Comparison of ENCODE assay signal across 15 cellular contexts in genomic region chr7:135933509-135934188, GRCh38. TPM values are rescaled to one million over a fixed set of nuclear protein-coding genes. Genes with fewer than 3 reads are reported as not detected.
DNase-seq lines count a peak whose midpoint lies in the region; ATAC-seq and TF ChIP-seq lines count a peak whose summit lies in the region.
"Had no signal": no experiment of that assay in that cellular context is flagged by ENCODE, and none has a peak within 500 bp of the region (broad histone marks: within the 10 kb centered on the region; RNA-seq: fewer than 3 reads in every experiment).

No MANE protein-coding gene starts in this region.

- ATAC-seq in left cardiac atrium (no peak), upper lobe of right lung (peak; percentile 40), HG03095 (IDR thresholded peaks at IDR 0.05; ENCODE audit: unreplicated experiment) (no peak), HG03565 (IDR thresholded peaks at IDR 0.05; ENCODE audit: unreplicated experiment) (no peak)
- ATAC-seq: SK-N-SH treated with all-trans-retinoic acid at 6 μM for 48 hours had no signal

- TF ChIP-seq POLR2A in spleen (IDR thresholded peaks at IDR 0.05), result no peak

- DNase-seq in left ventricle myocardium inferior, result no peak
- DNase-seq in left cardiac atrium, result no peak
- peak; percentile 48 for DNase-seq in OCI-M1 (lab: John Stamatoyannopoulos, UW)
- no peak for DNase-seq in glutamatergic neuron
- DNase-seq in upper lobe of right lung, result no peak
- no peak for DNase-seq in spleen
- DNase-seq: activated T-cell treated with anti-CD3 and anti-CD28 coated beads, Interleukin-2, amount 50 U/mL, for 48 hours; AML-193; midbrain; MV-4-11; transverse colon had no signal

- H3K4me3 Mint-ChIP-seq in glutamatergic neuron (ENCODE audit: unreplicated experiment), result no peak overlapping the region

- intact Hi-C loops in left ventricle myocardium inferior (cut with micrococcal nuclease) (no loop called here), left cardiac atrium (cut with DNase I) (no loop called here), upper lobe of right lung (cut with DNase I) (no loop called here), spleen (cut with DNase I; ENCODE audit: low total_unique reads) (loop anchor here (5.0 kb wide), 1 partner anchor 51 kb away; no protein-coding TSS in a partner anchor)

- peaks cover 2% of the 10 kb centered on the region for H3K27me3 Mint-ChIP-seq in glutamatergic neuron (ENCODE audit: unreplicated experiment)

- H3K27me3 ChIP-seq in left ventricle myocardium inferior (ENCODE audit: low read depth) (no peaks in the 10 kb centered on the region), upper lobe of right lung (no peaks in the 10 kb centered on the region), spleen (replicated peaks in 1 of 7) (no peaks in the 10 kb centered on the region)
- H3K27me3 ChIP-seq: transverse colon had no signal

- H3K9me3 ChIP-seq in left ventricle myocardium inferior (replicated peaks) (no peaks in the 10 kb centered on the region), upper lobe of right lung (no peaks in the 10 kb centered on the region), spleen (no peaks in the 10 kb centered on the region)
- H3K9me3 ChIP-seq: prostate gland, transverse colon had no signal

- H3K36me3 Mint-ChIP-seq in glutamatergic neuron (ENCODE audit: unreplicated experiment), result no peaks in the 10 kb centered on the region

- peak overlapping the region; percentile 59 for H3K27ac ChIP-seq in left ventricle myocardium inferior (replicated peaks)
- H3K27ac ChIP-seq in upper lobe of right lung, result no peak overlapping the region
- peak overlapping the region in 2 of 8 donors; percentile 15 to 32 for H3K27ac ChIP-seq in spleen
- H3K27ac ChIP-seq: prostate gland, transverse colon had no signal

- TF ChIP-seq CTCF in left ventricle myocardium inferior (IDR thresholded peaks at IDR 0.05; ENCODE audit: borderline replicate concordance), result no peak
- no peak for TF ChIP-seq CTCF in glutamatergic neuron (IDR thresholded peaks at IDR 0.05; ENCODE audit: partially characterized antibody, unreplicated experiment)
- TF ChIP-seq CTCF in upper lobe of right lung (IDR thresholded peaks at IDR 0.05), result no peak
- no peak for TF ChIP-seq CTCF in spleen (IDR thresholded peaks at IDR 0.05 in 8 of 11, conservative IDR thresholded peaks at IDR 0.05 in 3 of 11)

- H3K9me3 Mint-ChIP-seq in glutamatergic neuron (ENCODE audit: unreplicated experiment), result peaks cover 2% of the 10 kb centered on the region

- WGBS in spleen, 5 donors, result 71 to 82% (median 73%) methylated on average over 2 of the region's 2 CpGs

- H3K4me1 ChIP-seq in left ventricle myocardium inferior (peaks cover 98% of the 10 kb centered on the region), upper lobe of right lung (peaks cover 10% of the 10 kb centered on the region), spleen (peaks cover 3 to 98% (median 60%) of the 10 kb centered on the region in 6 donors)

- peak overlapping the region; percentile 25 for H3K27ac Mint-ChIP-seq in glutamatergic neuron (ENCODE audit: unreplicated experiment)

- H3K36me3 ChIP-seq in left ventricle myocardium inferior, result peaks cover 4% of the 10 kb centered on the region
- peaks cover 10% of the 10 kb centered on the region for H3K36me3 ChIP-seq in upper lobe of right lung
- peaks cover 0 to 35% (median 11%) of the 10 kb centered on the region in 6 donors for H3K36me3 ChIP-seq in spleen
- H3K36me3 ChIP-seq: prostate gland, transverse colon had no signal

- no peak overlapping the region for H3K4me3 ChIP-seq in left ventricle myocardium inferior
- no peak overlapping the region for H3K4me3 ChIP-seq in upper lobe of right lung
- no peak overlapping the region for H3K4me3 ChIP-seq in spleen
- H3K4me3 ChIP-seq: prostate gland, transverse colon had no signal

- peaks cover 42% of the 10 kb centered on the region for H3K4me1 Mint-ChIP-seq in glutamatergic neuron (ENCODE audit: low read depth, unreplicated experiment)

RNA-seq across cellular contexts. Expression of gene MTPN, which starts 43.5 kb away (rescaled TPM):
- total RNA-seq in left ventricle myocardium inferior (67.9 TPM), left cardiac atrium (100 to 1,000 TPM in 1 of 2 donors, 10 to 100 TPM in 1; 82.1 to 113 TPM), glutamatergic neuron (ENCODE audit: unreplicated experiment) (181 TPM), upper lobe of right lung (130 TPM), spleen (100 to 1,000 TPM; 154 to 192 (median 167) TPM)
- polyA plus RNA-seq in spleen, result 10 to 100 TPM; 43.2 to 90.4 (median 76.5) TPM
